20 cellular contexts compared by ENCODE assay signal in genomic region chr21:37737996-37738395, GRCh38.
DNase-seq lines count a peak whose midpoint lies in the region; ATAC-seq and TF ChIP-seq lines count a peak whose summit lies in the region.
"Had no signal": no experiment of that assay in that cellular context is flagged by ENCODE, and none has a peak within 500 bp of the region (broad histone marks: within the 10 kb centered on the region; RNA-seq: fewer than 3 reads in every experiment).

No MANE protein-coding gene starts in this region.

- H3K4me3 ChIP-seq in coronary artery (no peak overlapping the region), right cardiac atrium (ENCODE audit: low read length) (no peak overlapping the region), aorta (ENCODE audit: low read length in 2 of 2) (no peak overlapping the region)
- H3K4me3 ChIP-seq: SK-N-MC had no signal

- ATAC-seq in right cardiac atrium (peak; percentile 26 to 65), aorta (ENCODE audit: low FRiP score) (peak; percentile 72), HG02571 (IDR thresholded peaks at IDR 0.05; ENCODE audit: unreplicated experiment) (no peak), HG02610 (IDR thresholded peaks at IDR 0.05; ENCODE audit: unreplicated experiment) (no peak)

- WGBS in right cardiac atrium = 41% methylated on average over 2 of the region's 2 CpGs
- 6% methylated on average over 2 of the region's 2 CpGs for whole genome bisulfite sequencing in aorta, 2 donors

- DNase-seq in SKM-1 treated with dmso at 0.1 percent for 144 hours (lab: John Stamatoyannopoulos, UW; ENCODE audit: unreplicated experiment) = peak; percentile 3
- DNase-seq in SKM-1 (lab: John Stamatoyannopoulos, UW; ENCODE audit: unreplicated experiment) = no peak
- no peak for DNase-seq in coronary artery (ENCODE audit: low spot score)
- no peak for DNase-seq in right cardiac atrium
- no peak for DNase-seq in aorta
- DNase-seq in AML-193 (lab: John Stamatoyannopoulos, UW) = no peak
- DNase-seq: 8988T, GDM1, GOT3, HCEC 1CT, NCI-H1092, NCI-H1436, NCI-H187 treated with DMSO at 0.1 percent for 48 hours, NCI-H2107, NCI-H446 treated with DMSO at 0.1 percent for 48 hours, NCI-H526 treated with DMSO at 0.1 percent for 48 hours, SHP77 treated with DMSO at 0.1 percent for 48 hours had no signal

- H3K4me1 ChIP-seq in right cardiac atrium (ENCODE audit: control insufficient read depth, insufficient read depth, low read length) (peaks cover 4% of the 10 kb centered on the region), aorta (ENCODE audit: control insufficient read depth in 1 of 2, insufficient read depth in 2 of 2, low read length in 2 of 2) (peaks cover 4 to 5% of the 10 kb centered on the region in 2 donors)

- H3K9me3 ChIP-seq in right cardiac atrium (ENCODE audit: control insufficient read depth, low read length) = no peaks in the 10 kb centered on the region
- H3K9me3 ChIP-seq in aorta (ENCODE audit: control insufficient read depth, low read length) = no peaks in the 10 kb centered on the region

- H3K27ac ChIP-seq in coronary artery (peak overlapping the region; percentile 72 to 82), right cardiac atrium (ENCODE audit: low read length) (no peak overlapping the region), aorta (ENCODE audit: low read depth in 1 of 2, low read length in 2 of 2) (peak overlapping the region; percentile 45 to 74)
- H3K27ac ChIP-seq: SK-N-MC had no signal

- intact Hi-C loops in right cardiac atrium (cut with DNase I) = no loop called here
- intact Hi-C loops in aorta (cut with DNase I) = no loop called here

- no peaks in the 10 kb centered on the region for H3K36me3 ChIP-seq in aorta (ENCODE audit: control insufficient read depth in 1 of 2, insufficient read depth in 2 of 2, low read length in 1 of 2)

- no peak for TF ChIP-seq CTCF in coronary artery (IDR thresholded peaks at IDR 0.05)

- H3K27me3 ChIP-seq in right cardiac atrium (ENCODE audit: control insufficient read depth, insufficient read depth) = no peaks in the 10 kb centered on the region
- H3K27me3 ChIP-seq in aorta (ENCODE audit: control insufficient read depth in 1 of 2, insufficient read depth in 2 of 2, low read length in 1 of 2) = no peaks in the 10 kb centered on the region

Comparison
In these comparisons a context has a peak if more than half of its experiments do, and no peak if none do; other contexts are left out.
1. ATAC-seq: peak in right cardiac atrium (2 of 2) and aorta (single experiment); none in HG02571 (single experiment) and HG02610 (single experiment).